In genomic region chr9:127972316-127972871, GRCh38 we compare ENCODE assay signal across 9 cellular contexts. TPM values are rescaled to one million over a fixed set of nuclear protein-coding genes. Genes with fewer than 3 reads are reported as not detected.
DNase-seq lines count a peak whose midpoint lies in the region; ATAC-seq and TF ChIP-seq lines count a peak whose summit lies in the region.
"Had no signal": no experiment of that assay in that cellular context is flagged by ENCODE, and none has a peak within 500 bp of the region (broad histone marks: within the 10 kb centered on the region; RNA-seq: fewer than 3 reads in every experiment).

No MANE protein-coding gene starts in this region.

- H3K9me2 ChIP-seq in GM23338 (ENCODE audit: insufficient read depth), result no peaks in the 10 kb centered on the region

- no peak for DNase-seq in GM23338 (ENCODE audit: low spot score)
- peak; percentile 49 for DNase-seq in activated T-cell treated with anti-CD3 and anti-CD28 coated beads, Interleukin-2, amount 50 U/mL, for 24 hours
- DNase-seq in left ventricle myocardium superior, result peak; percentile 87
- no peak for DNase-seq in prostate gland (ENCODE audit: low spot score)
- DNase-seq in NCI-H526 (lab: John Stamatoyannopoulos, UW), result no peak
- DNase-seq in EL, result no peak
- no peak for DNase-seq in DMS 273 (lab: John Stamatoyannopoulos, UW; ENCODE audit: unreplicated experiment)
- DNase-seq in NCI-H146 treated with DMSO at 0.1 percent for 48 hours (lab: John Stamatoyannopoulos, UW; ENCODE audit: unreplicated experiment), result no peak
- DNase-seq: NK-92 treated with Interleukin-12 subunit alpha and Interleukin-12 subunit beta, amount 100 ng/mL, for 24 hours had no signal

- H3K36me3 ChIP-seq in GM23338 (ENCODE audit: insufficient read depth) (no peaks in the 10 kb centered on the region), prostate gland (no peaks in the 10 kb centered on the region)

- no peaks in the 10 kb centered on the region for H3K9me3 ChIP-seq in prostate gland

- H3K4me3 ChIP-seq in GM23338 (no peak overlapping the region), prostate gland (no peak overlapping the region)

- peaks cover 89% of the 10 kb centered on the region for H3K4me1 Mint-ChIP-seq in GM23338
- H3K4me1 Mint-ChIP-seq in activated T-cell treated with anti-CD3 and anti-CD28 coated beads, Interleukin-2, amount 50 U/mL, for 24 hours (ENCODE audit: low read depth), result peaks cover 100% of the 10 kb centered on the region

- H3K27ac ChIP-seq in GM23338 (ENCODE audit: low read depth) (peak overlapping the region; percentile 32; the same call in 1 of the 2 replicates), prostate gland (peak overlapping the region; percentile 59 to 92)

- H3K27me3 ChIP-seq in GM23338 (ENCODE audit: insufficient read depth), result no peaks in the 10 kb centered on the region
- H3K27me3 ChIP-seq in prostate gland (replicated peaks; ENCODE audit: insufficient read depth), result no peaks in the 10 kb centered on the region

- H3K4me2 ChIP-seq in GM23338, result peak overlapping the region; percentile 71; the same call in 1 of the 2 replicates

- H3K4me3 Mint-ChIP-seq in GM23338, result peak overlapping the region; percentile 46; the same call in 1 of the 3 replicates
- peak overlapping the region; percentile 93 for H3K4me3 Mint-ChIP-seq in activated T-cell treated with anti-CD3 and anti-CD28 coated beads, Interleukin-2, amount 50 U/mL, for 24 hours

- ATAC-seq in GM23338 (no peak), left ventricle myocardium superior (peak; percentile 71)

- no peaks in the 10 kb centered on the region for H3K9me3 Mint-ChIP-seq in GM23338
- no peaks in the 10 kb centered on the region for H3K9me3 Mint-ChIP-seq in activated T-cell treated with anti-CD3 and anti-CD28 coated beads, Interleukin-2, amount 50 U/mL, for 24 hours

- intact Hi-C loops in left ventricle myocardium superior (cut with micrococcal nuclease), result no loop called here
- intact Hi-C loops in prostate gland (cut with DNase I), result no loop called here

- WGBS in prostate gland, result 36% methylated on average over 10 of the region's 10 CpGs

- H3K27me3 Mint-ChIP-seq in GM23338 (ENCODE audit: insufficient read depth, low read depth, poor library complexity), result peaks cover 20% of the 10 kb centered on the region
- H3K27me3 Mint-ChIP-seq in activated T-cell treated with anti-CD3 and anti-CD28 coated beads, Interleukin-2, amount 50 U/mL, for 24 hours, result no peaks in the 10 kb centered on the region

- H3F3A ChIP-seq in GM23338 (replicated peaks; ENCODE audit: low read depth), result no peaks in the 10 kb centered on the region

- peaks cover 3% of the 10 kb centered on the region; the same call in 2 of the 3 replicates for H3K36me3 Mint-ChIP-seq in GM23338 (ENCODE audit: low read depth)
- peaks cover 33% of the 10 kb centered on the region for H3K36me3 Mint-ChIP-seq in activated T-cell treated with anti-CD3 and anti-CD28 coated beads, Interleukin-2, amount 50 U/mL, for 24 hours (ENCODE audit: low read depth)

- peaks cover 99% of the 10 kb centered on the region for H3K79me2 ChIP-seq in GM23338 (replicated peaks; ENCODE audit: insufficient read depth)

- no peak for TF ChIP-seq POLR2A in prostate gland (IDR thresholded peaks at IDR 0.05)

- no peak for TF ChIP-seq CTCF in GM23338 (conservative IDR thresholded peaks at IDR 0.05; ENCODE audit: low read depth in 2 of 2)
- no peak for TF ChIP-seq CTCF in prostate gland (IDR thresholded peaks at IDR 0.05)

- H3K27ac Mint-ChIP-seq in GM23338, result peak overlapping the region; percentile 84
- peak overlapping the region; percentile 95 for H3K27ac Mint-ChIP-seq in activated T-cell treated with anti-CD3 and anti-CD28 coated beads, Interleukin-2, amount 50 U/mL, for 24 hours

- H3K4me1 ChIP-seq in GM23338 (ENCODE audit: insufficient read depth) (peaks cover 37% of the 10 kb centered on the region), prostate gland (replicated peaks) (peaks cover 87% of the 10 kb centered on the region)

- no peak overlapping the region for H2AFZ ChIP-seq in GM23338

- peaks cover 35% of the 10 kb centered on the region for H4K20me1 ChIP-seq in GM23338 (replicated peaks; ENCODE audit: insufficient read depth)

TF ChIP-seq in GM23338, 12 proteins besides CTCF, POLR2A, EP300 and RAD21:
- TF ChIP-seq REST (IDR thresholded peaks at IDR 0.05; ENCODE audit: unreplicated experiment) (no peak), ZNF114 (CRISPR knock-in tag; IDR thresholded peaks at IDR 0.05) (no peak), STAT1 (IDR thresholded peaks at IDR 0.05; ENCODE audit: unreplicated experiment) (no peak), EZH2 (IDR thresholded peaks at IDR 0.05; ENCODE audit: low read depth, unreplicated experiment) (no peak)

RNA-seq across cellular contexts. Expression of gene EEIG1, which starts 8.4 kb away (rescaled TPM):
- 21.5 and 22.4 TPM in 2 replicates for total RNA-seq in GM23338 (2014; rRNA removed; shearing (Covaris generic))
- polyA plus RNA-seq in GM23338 (2016; fragmentation: Nextera tagmentation; extraction: Ambion mirVana), result 11.2 and 11.5 TPM in 2 replicates
- 21.6 TPM for total RNA-seq in left ventricle myocardium superior
- 10 to 100 TPM; 23.4 to 84.6 TPM for total RNA-seq in prostate gland

RNA-seq across cellular contexts. Expression of gene DPM2, which starts 34.7 kb away (rescaled TPM):
- 29.0 and 36.6 TPM in 2 replicates for total RNA-seq in GM23338 (2014; rRNA removed; shearing (Covaris generic))
- 92.2 and 92.4 TPM in 2 replicates for polyA plus RNA-seq in GM23338 (2016; fragmentation: Nextera tagmentation; extraction: Ambion mirVana)
- total RNA-seq in left ventricle myocardium superior (11.1 TPM), prostate gland (10 to 100 TPM; 28.1 to 28.2 TPM)

RNA-seq across cellular contexts. Expression of gene PIP5KL1, which starts 41.8 kb away (rescaled TPM):
- total RNA-seq in GM23338 (2014; rRNA removed; shearing (Covaris generic)), result 7.5 and 13.4 TPM in 2 replicates
- 19.5 and 25.1 TPM in 2 replicates for polyA plus RNA-seq in GM23338 (2016; fragmentation: Nextera tagmentation; extraction: Ambion mirVana)
- total RNA-seq in left ventricle myocardium superior (not detected), prostate gland (10 to 100 TPM in 1 of 2 donors, 1 to 10 TPM in 1; 3.1 to 16.5 TPM)

RNA-seq across cellular contexts. Expression of gene ST6GALNAC4, which starts 55.6 kb away (rescaled TPM):
- 35.3 and 39.1 TPM in 2 replicates for total RNA-seq in GM23338 (2014; rRNA removed; shearing (Covaris generic))
- 7.9 and 8.1 TPM in 2 replicates for polyA plus RNA-seq in GM23338 (2016; fragmentation: Nextera tagmentation; extraction: Ambion mirVana)
- total RNA-seq in left ventricle myocardium superior (28.5 TPM), prostate gland (10 to 100 TPM; 21.8 to 47.0 TPM)

Comparison
In these comparisons a context has a peak if more than half of its experiments do, and no peak if none do; other contexts are left out.
1. DNase-seq: peak in activated T-cell treated with anti-CD3 and anti-CD28 coated beads, Interleukin-2, amount 50 U/mL, for 24 hours (single experiment) and left ventricle myocardium superior (single experiment); none in GM23338 (single experiment), prostate gland (single experiment), NCI-H526 (0 of 2), EL (single experiment), DMS 273 (single experiment) and NCI-H146 treated with DMSO at 0.1 percent for 48 hours (single experiment).